ENCODE assay signal across 1 cellular context in the genomic region with DNA sequence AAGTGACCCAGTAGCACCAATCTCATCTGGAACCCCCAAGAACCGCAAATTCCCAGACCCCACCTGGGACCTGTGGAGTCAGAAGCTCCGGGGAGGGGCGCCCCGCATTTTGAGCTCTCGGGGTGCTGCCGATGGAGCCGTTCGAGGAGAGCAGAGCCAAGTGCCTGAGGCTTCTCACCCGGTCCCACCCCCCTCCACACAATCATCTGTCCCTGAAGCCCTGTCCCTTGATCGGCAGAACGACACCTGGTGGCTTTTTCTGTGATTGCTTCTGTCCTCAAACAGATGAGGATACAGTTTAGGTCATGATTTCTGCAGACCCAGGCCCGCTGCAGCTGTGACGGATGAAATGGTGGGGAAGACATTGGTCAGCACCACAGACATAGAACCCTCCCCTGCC.
TF ChIP-seq lines count a peak whose summit lies in the region.

No MANE protein-coding gene starts in this region.

TF ChIP-seq in HepG2, 621 proteins besides CTCF, POLR2A, EP300 and RAD21 (continued from another document):
- TF ChIP-seq PATZ1 (CRISPR knock-in tag; IDR thresholded peaks at IDR 0.05): 0 out of 2 replicates have a peak, but pooled peaks have one; percentile 33
- no peak for TF ChIP-seq CBX2 (IDR thresholded peaks at IDR 0.05; ENCODE audit: low read depth, low read length)
- TF ChIP-seq CBX2 (CRISPR knock-in tag; IDR thresholded peaks at IDR 0.05; ENCODE audit: low read depth): no peak
- no peak for TF ChIP-seq SIX4 (CRISPR knock-in tag; IDR thresholded peaks at IDR 0.05)
- TF ChIP-seq ZNF160 (CRISPR knock-in tag; IDR thresholded peaks at IDR 0.05): no peak
- no peak for TF ChIP-seq ZNF782 (CRISPR knock-in tag; IDR thresholded peaks at IDR 0.05; ENCODE audit: borderline replicate concordance)
- no peak for TF ChIP-seq ZNF569 (CRISPR knock-in tag; IDR thresholded peaks at IDR 0.05; ENCODE audit: borderline replicate concordance)
- TF ChIP-seq SMC3 (IDR thresholded peaks at IDR 0.05; ENCODE audit: low read length): peak; percentile 65
- no peak for TF ChIP-seq ZNF24 (IDR thresholded peaks at IDR 0.05)
- TF ChIP-seq MZF1 (CRISPR knock-in tag; IDR thresholded peaks at IDR 0.05; ENCODE audit: borderline replicate concordance): no peak
- TF ChIP-seq RELA (CRISPR knock-in tag; IDR thresholded peaks at IDR 0.05): no peak
- TF ChIP-seq STAG1 (CRISPR knock-in tag; IDR thresholded peaks at IDR 0.05): peak; percentile 33
- no peak for TF ChIP-seq ZNF512B (CRISPR knock-in tag; IDR thresholded peaks at IDR 0.05; ENCODE audit: borderline replicate concordance)
